8 cellular contexts compared by ENCODE assay signal in the genomic region with DNA sequence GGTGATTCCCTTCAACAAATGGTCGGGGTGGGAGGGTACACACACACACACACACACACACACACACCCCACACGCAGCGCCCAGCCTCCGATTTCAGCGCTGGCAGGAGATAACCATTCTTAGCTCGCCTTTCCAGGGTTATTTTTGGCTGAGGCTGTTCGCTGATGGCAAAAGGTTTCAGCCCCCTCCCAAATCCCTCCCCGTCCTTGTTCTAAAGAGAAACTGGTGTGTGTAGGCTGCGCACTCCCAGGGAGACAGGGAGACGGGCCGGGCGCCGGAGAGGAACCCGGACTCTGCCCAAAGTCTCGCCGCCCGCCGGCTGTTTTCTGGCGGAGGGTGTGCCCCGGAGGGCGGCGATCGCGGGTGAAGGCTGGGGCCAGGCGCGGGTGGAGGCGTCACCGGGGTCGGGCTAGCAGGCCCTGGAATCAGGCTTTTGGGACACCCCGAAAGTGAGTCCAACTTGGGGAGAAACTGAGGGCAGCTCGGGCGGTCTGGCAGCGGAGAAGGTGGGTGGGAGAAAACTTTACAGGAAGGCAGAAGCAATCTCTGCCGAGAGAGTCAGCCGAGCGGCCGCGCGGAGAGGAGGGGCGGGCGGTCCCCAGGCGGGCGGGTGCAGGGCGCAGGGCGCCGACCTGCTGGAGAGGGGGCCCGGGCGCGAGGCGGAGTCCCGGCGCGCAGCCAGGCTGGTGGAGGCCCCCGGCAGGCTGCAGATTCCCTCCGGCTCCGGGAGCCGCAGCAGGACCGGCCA. TPM values are rescaled to one million over a fixed set of nuclear protein-coding genes. Genes with fewer than 3 reads are reported as not detected.
DNase-seq lines count a peak whose midpoint lies in the region; ATAC-seq and TF ChIP-seq lines count a peak whose summit lies in the region.
"Not testable (repeated sequence)": the region's sequence is repeated elsewhere in the genome, so short reads cannot be mapped to it uniquely, and the experiment has no call there.

A gene (plus strand): TSS at position 242 of the 749 bp plus-strand sequence. CDS start 517 bp downstream, outside the sequence.

- not testable (repeated sequence) for TF ChIP-seq CTCF in AG04450 (IDR thresholded peaks at IDR 0.05; ENCODE audit: low read depth, low read length); hepatocyte (IDR thresholded peaks at IDR 0.05; ENCODE audit: poor library complexity); spleen (IDR thresholded peaks at IDR 0.05 in 8 of 11, conservative IDR thresholded peaks at IDR 0.05 in 3 of 11)

- peak within 1 kb of the TSS; percentile 53 for H3K4me3 Mint-ChIP-seq in activated T-cell treated with anti-CD3 and anti-CD28 coated beads, Interleukin-2, amount 50 U/mL, for 4 hours

- WGBS in hepatocyte (ENCODE audit: low lambda C conversion rate, missing lambda C conversion rate) = 4% methylated on average over 39 of the region's 58 CpGs
- WGBS in spleen, 5 donors = 0 to 2% (median 1%) methylated on average over 43 to 57 of the region's 58 CpGs

- peaks cover 29% of the 10 kb centered on the region for H3K27me3 Mint-ChIP-seq in activated T-cell treated with anti-CD3 and anti-CD28 coated beads, Interleukin-2, amount 50 U/mL, for 4 hours (ENCODE audit: low read depth)

- H3K4me2 ChIP-seq in hepatocyte = peak within 1 kb of the TSS; percentile 81

- not testable (repeated sequence) for H3K79me2 ChIP-seq in hepatocyte

- H3K27ac ChIP-seq in AG04450 (ENCODE audit: low read depth, low read length); HUES6 (ENCODE audit: low read depth, low read length): not testable (repeated sequence)
- H3K27ac ChIP-seq in hepatocyte (peak within 1 kb of the TSS; percentile 77), spleen (peak within 1 kb of the TSS in 6 of 8 donors; percentile 50 to 77 (median 66))

- not testable (repeated sequence) for H3K9me3 Mint-ChIP-seq in activated T-cell treated with anti-CD3 and anti-CD28 coated beads, Interleukin-2, amount 50 U/mL, for 4 hours

- not testable (repeated sequence) for DNase-seq in AG04450 (ENCODE audit: low read depth, low spot score); activated T-cell treated with anti-CD3 and anti-CD28 coated beads, Interleukin-2, amount 50 U/mL, for 4 hours; dermis microvascular lymphatic vessel endothelial cell (ENCODE audit: low read depth in 2 of 2)
- DNase-seq in hepatocyte (ENCODE audit: low spot score) = peak; percentile 23
- peak; percentile 13 for DNase-seq in myocyte (ENCODE audit: low read depth)
- DNase-seq in spleen = peak; percentile 83

- not testable (repeated sequence) for H3K27me3 ChIP-seq in AG04450 (ENCODE audit: control insufficient read depth, insufficient read depth, low read length); hepatocyte
- H3K27me3 ChIP-seq in HUES6 (ENCODE audit: control insufficient read depth, insufficient read depth, low read length) (peaks cover 69% of the 10 kb centered on the region), spleen (replicated peaks in 1 of 7) (peaks cover 0 to 19% (median 4%) of the 10 kb centered on the region in 7 donors)

- H3K36me3 Mint-ChIP-seq in activated T-cell treated with anti-CD3 and anti-CD28 coated beads, Interleukin-2, amount 50 U/mL, for 4 hours (ENCODE audit: insufficient read depth) = not testable (repeated sequence)

- POLR2A ChIA-PET in AG04450 (lab: Yijun Ruan, JAX) = not testable (repeated sequence)

- not testable (repeated sequence) for TF ChIP-seq POLR2A in spleen (IDR thresholded peaks at IDR 0.05)

- CTCF ChIA-PET in AG04450 (lab: Charles Lee) = interaction anchor here (0.6 to 0.7 kb wide), 2 partner anchors 88 to 205 kb away, joined by 3 read pairs; no protein-coding TSS in a partner anchor

- H4K20me1 ChIP-seq in hepatocyte (ENCODE audit: insufficient read depth, poor library complexity, severe bottlenecking) = not testable (repeated sequence)

- not testable (repeated sequence) for H3K4me1 Mint-ChIP-seq in activated T-cell treated with anti-CD3 and anti-CD28 coated beads, Interleukin-2, amount 50 U/mL, for 4 hours (ENCODE audit: low read depth)

- peak within 1 kb of the TSS; percentile 87 for H2AFZ ChIP-seq in hepatocyte

- H3K9me2 ChIP-seq in hepatocyte (replicated peaks; ENCODE audit: insufficient read depth) = not testable (repeated sequence)

- not testable (repeated sequence) for H3K9me3 ChIP-seq in AG04450 (ENCODE audit: control insufficient read depth, insufficient read depth, low read length); HUES6 (ENCODE audit: control insufficient read depth, insufficient read depth, low read depth, low read length); hepatocyte (ENCODE audit: low read depth); spleen

- intact Hi-C loops in spleen (cut with DNase I; ENCODE audit: low total_unique reads) = not testable (repeated sequence)

- H3K4me1 ChIP-seq in HUES6 (ENCODE audit: control insufficient read depth, insufficient read depth, low read length); hepatocyte (ENCODE audit: insufficient read depth): not testable (repeated sequence)
- peaks cover 0 to 10% (median 0%) of the 10 kb centered on the region in 6 donors for H3K4me1 ChIP-seq in spleen

- peak within 1 kb of the TSS; percentile 31 for H3K9ac ChIP-seq in HUES6 (ENCODE audit: low read length)

- H3K36me3 ChIP-seq in HUES6 (ENCODE audit: control insufficient read depth, insufficient read depth, low read length); hepatocyte (replicated peaks; ENCODE audit: insufficient read depth, low read depth); spleen: not testable (repeated sequence)

- H3K4me3 ChIP-seq in AG04450 (ENCODE audit: low read depth, low read length) (peak within 1 kb of the TSS; percentile 55), HUES6 (ENCODE audit: low read depth, low read length) (peak within 1 kb of the TSS; percentile 65), hepatocyte (peak within 1 kb of the TSS; percentile 96), spleen (peak within 1 kb of the TSS; percentile 16 to 77 (median 50))

- peak; percentile 84 for ATAC-seq in GM18868 (IDR thresholded peaks at IDR 0.05; ENCODE audit: unreplicated experiment)
- ATAC-seq in activated T-cell treated with anti-CD3 and anti-CD28 coated beads, Interleukin-2, amount 50 U/mL, for 4 hours = peak; percentile 62 to 64

RNA-seq across cellular contexts. Expression of the gene that starts here (rescaled TPM):
- polyA plus RNA-seq in AG04450 (2011; rRNA removed) (5.9 TPM in 2 replicates), hepatocyte (2.5 and 4.0 TPM in 2 replicates), spleen (1 to 10 TPM; 3.2 to 8.9 (median 3.8) TPM)
- polyA minus RNA-seq in AG04450 (2011; rRNA and poly(A)+ RNA removed) = 21.8 and 26.7 TPM in 2 replicates
- total RNA-seq in activated T-cell treated with anti-CD3 and anti-CD28 coated beads, Interleukin-2, amount 50 U/mL, for 4 hours = not detected
- total RNA-seq in dermis microvascular lymphatic vessel endothelial cell (48.9 and 219 TPM in 2 replicates), hepatocyte (35.2 and 38.8 TPM in 2 replicates), myocyte (1.2 and 2.2 TPM in 2 replicates), spleen (10 to 100 TPM; 11.3 to 26.1 (median 18.3) TPM)
- polyA plus RNA-seq in myocyte (2012) = 1.1 TPM

Comparison
In these comparisons a context has a peak if more than half of its experiments do, and no peak if none do; other contexts are left out.
1. Peak in ATAC-seq in activated T-cell treated with anti-CD3 and anti-CD28 coated beads, Interleukin-2, amount 50 U/mL, for 4 hours; RNA of the gene not detected or under 1 TPM.